Comparison of ENCODE assay signal across 8 cellular contexts in the genomic region with DNA sequence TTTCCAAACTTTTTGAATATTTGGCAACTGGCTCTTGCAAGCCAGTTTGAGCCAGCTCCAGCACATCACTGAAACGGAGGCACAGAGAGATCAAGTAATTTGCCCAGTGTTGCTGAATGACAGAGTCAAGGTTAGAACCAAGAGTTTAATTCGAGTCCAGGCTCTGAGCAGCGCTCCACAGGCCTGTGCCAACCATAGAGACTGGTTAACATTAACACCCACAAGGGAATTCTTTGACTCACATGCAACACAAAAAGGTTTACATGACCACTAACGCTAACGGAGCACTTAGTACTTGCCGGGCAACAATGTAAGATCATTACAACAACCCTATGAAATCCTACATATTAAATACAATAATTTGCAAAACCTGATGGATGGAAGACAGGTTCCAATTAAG. TPM values are rescaled to one million over a fixed set of nuclear protein-coding genes. Genes with fewer than 3 reads are reported as not detected.
DNase-seq lines count a peak whose midpoint lies in the region; ATAC-seq lines count a peak whose summit lies in the region.

No MANE protein-coding gene starts in this region.

- DNase-seq in DMS 273 (lab: John Stamatoyannopoulos, UW; ENCODE audit: unreplicated experiment), result peak; percentile 15
- no peak for DNase-seq in DMS 273 treated with DMSO at 0.1 percent for 48 hours (lab: John Stamatoyannopoulos, UW)
- no peak for DNase-seq in activated CD4-positive, alpha-beta T cell treated with anti-CD3 and anti-CD28 coated beads, Interleukin-2, amount 10 ng/mL, durations not matched to agents 7 days and 5 days
- peak; percentile 76 for DNase-seq in fibroblast of gingiva (ENCODE audit: low read depth)
- DNase-seq in stimulated activated naive CD8-positive, alpha-beta T cell treated with anti-CD3 and anti-CD28 coated beads, Interleukin-15, Interleukin-2, amounts not matched to agents 100 U/mL and 50 U/mL, for 24 hours, result peak; percentile 33
- DNase-seq in NCI-H187 (lab: John Stamatoyannopoulos, UW), result no peak

- H3K9me3 Mint-ChIP-seq in activated CD4-positive, alpha-beta T cell treated with anti-CD3 and anti-CD28 coated beads, Interleukin-2, amount 10 ng/mL, durations not matched to agents 7 days and 5 days, result no peaks in the 10 kb centered on the region

- POLR2A ChIA-PET in activated CD4-positive, alpha-beta T cell treated with anti-CD3 and anti-CD28 coated beads, Interleukin-2, amount 10 ng/mL, durations not matched to agents 7 days and 5 days (lab: Charles Lee), result no interaction called here

- ATAC-seq in stimulated activated naive CD8-positive, alpha-beta T cell treated with anti-CD3 and anti-CD28 coated beads, Interleukin-15, Interleukin-2, amounts not matched to agents 100 U/mL and 50 U/mL, for 24 hours, result peak; percentile 29
- no peak for ATAC-seq in HG03460 (IDR thresholded peaks at IDR 0.05; ENCODE audit: unreplicated experiment)
- no peak for ATAC-seq in HG03378 (IDR thresholded peaks at IDR 0.05; ENCODE audit: unreplicated experiment)

- CTCF ChIA-PET in activated CD4-positive, alpha-beta T cell treated with anti-CD3 and anti-CD28 coated beads, Interleukin-2, amount 10 ng/mL, durations not matched to agents 7 days and 5 days (lab: Charles Lee), result interaction anchor here (1.0 to 2.6 kb wide), 7 partner anchors 8 to 343 kb away, joined by 3 to 8 read pairs (median 5); no protein-coding TSS in a partner anchor

- H3K4me3 Mint-ChIP-seq in activated CD4-positive, alpha-beta T cell treated with anti-CD3 and anti-CD28 coated beads, Interleukin-2, amount 10 ng/mL, durations not matched to agents 7 days and 5 days, result peak overlapping the region; percentile 76

- H3K36me3 Mint-ChIP-seq in activated CD4-positive, alpha-beta T cell treated with anti-CD3 and anti-CD28 coated beads, Interleukin-2, amount 10 ng/mL, durations not matched to agents 7 days and 5 days (ENCODE audit: low read depth), result peaks cover 25% of the 10 kb centered on the region

- H3K27me3 Mint-ChIP-seq in activated CD4-positive, alpha-beta T cell treated with anti-CD3 and anti-CD28 coated beads, Interleukin-2, amount 10 ng/mL, durations not matched to agents 7 days and 5 days, result peaks cover 5% of the 10 kb centered on the region

- peak overlapping the region; percentile 78 for H3K27ac Mint-ChIP-seq in activated CD4-positive, alpha-beta T cell treated with anti-CD3 and anti-CD28 coated beads, Interleukin-2, amount 10 ng/mL, durations not matched to agents 7 days and 5 days

- H3K4me1 Mint-ChIP-seq in activated CD4-positive, alpha-beta T cell treated with anti-CD3 and anti-CD28 coated beads, Interleukin-2, amount 10 ng/mL, durations not matched to agents 7 days and 5 days, result peaks cover 54% of the 10 kb centered on the region

RNA-seq across cellular contexts. Expression of a gene that starts 1.5 kb away (rescaled TPM):
- total RNA-seq in activated CD4-positive, alpha-beta T cell treated with anti-CD3 and anti-CD28 coated beads, Interleukin-2, amount 10 ng/mL, durations not matched to agents 7 days and 5 days, result 100 to 1,000 TPM; 151 to 172 TPM

RNA-seq across cellular contexts. Expression of a gene that starts 55.7 kb away (rescaled TPM):
- 100 to 1,000 TPM; 166 to 174 TPM for total RNA-seq in activated CD4-positive, alpha-beta T cell treated with anti-CD3 and anti-CD28 coated beads, Interleukin-2, amount 10 ng/mL, durations not matched to agents 7 days and 5 days

Comparison
In these comparisons a context has a peak if more than half of its experiments do, and no peak if none do; other contexts are left out.
1. DNase-seq: peak in DMS 273 (single experiment), fibroblast of gingiva (single experiment) and stimulated activated naive CD8-positive, alpha-beta T cell treated with anti-CD3 and anti-CD28 coated beads, Interleukin-15, Interleukin-2, amounts not matched to agents 100 U/mL and 50 U/mL, for 24 hours (single experiment); none in DMS 273 treated with DMSO at 0.1 percent for 48 hours (single experiment), activated CD4-positive, alpha-beta T cell treated with anti-CD3 and anti-CD28 coated beads, Interleukin-2, amount 10 ng/mL, durations not matched to agents 7 days and 5 days (single experiment) and NCI-H187 (0 of 2).